ENCODE assay signal across 19 cellular contexts in the genomic region with DNA sequence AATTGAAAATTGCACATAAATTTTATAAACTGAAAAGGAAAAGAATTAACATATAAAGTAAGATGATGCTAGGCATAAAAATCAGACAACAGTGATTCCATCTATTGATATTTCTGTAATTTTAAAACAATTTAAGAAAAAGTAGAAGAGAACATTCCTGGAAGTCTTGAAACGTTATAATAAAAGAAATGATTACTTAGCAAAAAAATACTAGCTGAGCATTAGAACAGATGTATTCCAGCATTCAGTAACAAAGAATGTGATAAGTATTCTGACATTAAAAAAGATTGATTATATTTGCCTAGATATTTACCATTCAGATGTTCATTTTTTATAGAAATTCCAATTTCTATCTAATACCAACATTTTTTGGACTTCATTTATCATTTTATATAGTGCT.
DNase-seq lines count a peak whose midpoint lies in the region; ATAC-seq, FAIRE-seq and TF ChIP-seq lines count a peak whose summit lies in the region.
"Had no signal": no experiment of that assay in that cellular context is flagged by ENCODE, and none has a peak within 500 bp of the region (broad histone marks: within the 10 kb centered on the region; RNA-seq: fewer than 3 reads in every experiment).

No MANE protein-coding gene starts in this region.

- H3K14ac ChIP-seq in IMR-90 (replicated peaks; ENCODE audit: low read depth, low read length): no peak overlapping the region

- no peak overlapping the region for H3K27ac ChIP-seq in A549
- H3K27ac ChIP-seq in IMR-90 (ENCODE audit: insufficient read depth, low read length): no peak overlapping the region
- H3K27ac ChIP-seq in K562 (ENCODE audit: extremely low read depth, low read depth, low read length): no peak overlapping the region
- H3K27ac ChIP-seq: BLaER1 treated with 17β-estradiol and CSF1 and Interleukin-3, amounts not matched to agents 10 nM and 100 nM; C4-2B had no signal

- H3K27me3 ChIP-seq in IMR-90 (ENCODE audit: control insufficient read depth, insufficient read depth, low read length) (no peaks in the 10 kb centered on the region), K562 (ENCODE audit: control insufficient read depth in 2 of 2, insufficient read depth in 2 of 2, low read length in 2 of 2) (no peaks in the 10 kb centered on the region)
- H3K27me3 ChIP-seq: BLaER1 treated with 17β-estradiol and CSF1 and Interleukin-3, amounts not matched to agents 10 nM and 100 nM had no signal

- no peak overlapping the region for H4K5ac ChIP-seq in IMR-90 (ENCODE audit: low read depth, low read length)

- H3K36me3 ChIP-seq in IMR-90 (ENCODE audit: control insufficient read depth, insufficient read depth, low read length) (no peaks in the 10 kb centered on the region), K562 (ENCODE audit: control insufficient read depth, insufficient read depth, low read length) (no peaks in the 10 kb centered on the region)
- H3K36me3 ChIP-seq: BLaER1 treated with 17β-estradiol and CSF1 and Interleukin-3, amounts not matched to agents 10 nM and 100 nM had no signal

- TF ChIP-seq EP300 in A549 (IDR thresholded peaks at IDR 0.05) (no peak), K562 (IDR thresholded peaks at IDR 0.05; ENCODE audit: low read length) (no peak)

- TF ChIP-seq CTCF in A549 (IDR thresholded peaks at IDR 0.05) (no peak), IMR-90 (conservative IDR thresholded peaks at IDR 0.05; ENCODE audit: low read depth, low read length) (no peak), K562 (IDR thresholded peaks at IDR 0.05 in 2 of 3, conservative IDR thresholded peaks at IDR 0.05 in 1 of 3; ENCODE audit: insufficient read depth in 2 of 3, low read depth in 1 of 3, low read length in 3 of 3) (no peak)

- no peak overlapping the region for H2BK5ac ChIP-seq in IMR-90 (ENCODE audit: low read depth, low read length, poor library complexity, severe bottlenecking)

- CTCF ChIA-PET in A549 (lab: Yijun Ruan, JAX) (no interaction called here), IMR-90 (lab: Yijun Ruan, JAX) (no interaction called here), K562 (lab: Yijun Ruan, JAX; ENCODE audit: low intra/inter-chr PET ratio) (no interaction called here)

- H2BK20ac ChIP-seq in IMR-90 (ENCODE audit: low read depth, low read length): no peak overlapping the region

- H3K79me2 ChIP-seq in K562 (ENCODE audit: control insufficient read depth, insufficient read depth, low read length): no peaks in the 10 kb centered on the region

- H3K4me1 ChIP-seq in A549 (no peaks in the 10 kb centered on the region), IMR-90 (ENCODE audit: control insufficient read depth, insufficient read depth, low read length) (no peaks in the 10 kb centered on the region), K562 (replicated peaks in 1 of 2; ENCODE audit: control insufficient read depth in 2 of 2, insufficient read depth in 2 of 2, low read length in 2 of 2) (no peaks in the 10 kb centered on the region)
- H3K4me1 ChIP-seq: BLaER1 treated with 17β-estradiol and CSF1 and Interleukin-3, amounts not matched to agents 10 nM and 100 nM; Caco-2 had no signal

- no peak overlapping the region for H3K4me3 ChIP-seq in A549
- H3K4me3 ChIP-seq in IMR-90 (ENCODE audit: insufficient read depth, low read depth, low read length): no peak overlapping the region
- no peak overlapping the region for H3K4me3 ChIP-seq in K562
- H3K4me3 ChIP-seq: BLaER1 treated with 17β-estradiol and CSF1 and Interleukin-3, amounts not matched to agents 10 nM and 100 nM had no signal

- intact Hi-C loops in IMR-90 (cut with micrococcal nuclease) (loop anchor here (2.0 kb wide), 1 partner anchor 20 kb away; no protein-coding TSS in a partner anchor), K562 (cut with micrococcal nuclease) (no loop called here)

- H2BK120ac ChIP-seq in IMR-90 (ENCODE audit: low read depth, low read length): no peak overlapping the region

- H4K8ac ChIP-seq in IMR-90 (ENCODE audit: low read depth in 2 of 2, low read length in 2 of 2): no peak overlapping the region

- in situ Hi-C loops in IMR-90 (cut with MboI; ENCODE audit: low sequenced_read_pairs) (no loop called here), K562 (cut with MboI) (no loop called here)

- no peak overlapping the region for H2BK15ac ChIP-seq in IMR-90 (ENCODE audit: low read depth, low read length)

- H3K9ac ChIP-seq in IMR-90 (ENCODE audit: low read depth, low read length): no peak overlapping the region
- H3K9ac ChIP-seq in K562 (ENCODE audit: insufficient read depth in 1 of 2, low read depth in 2 of 2, low read length in 2 of 2): no peak overlapping the region
- H3K9ac ChIP-seq: BLaER1 treated with 17β-estradiol and CSF1 and Interleukin-3, amounts not matched to agents 10 nM and 100 nM had no signal

- POLR2A ChIA-PET in A549 (lab: Yijun Ruan, JAX) (no interaction called here), IMR-90 (lab: Charles Lee; ENCODE audit: unreplicated experiment) (no interaction called here), K562 (lab: Yijun Ruan, JAX) (no interaction called here)

- no peak overlapping the region for H2AK9ac ChIP-seq in IMR-90 (replicated peaks; ENCODE audit: low read depth, low read length, poor library complexity)

- FAIRE-seq in A549 (lab: Jason Lieb, UNC): no peak
- no peak for FAIRE-seq in K562 (lab: Jason Lieb, UNC)
- FAIRE-seq: D721Med, G401.6, GM12891, GM19239 had no signal

- H3K4ac ChIP-seq in IMR-90 (ENCODE audit: low read depth, low read length): no peak overlapping the region

- H4K20me1 ChIP-seq in IMR-90 (ENCODE audit: insufficient read depth, low read length): no peaks in the 10 kb centered on the region
- no peaks in the 10 kb centered on the region for H4K20me1 ChIP-seq in K562 (replicated peaks; ENCODE audit: control insufficient read depth, insufficient read depth, low read length)
- H4K20me1 ChIP-seq: BLaER1 treated with 17β-estradiol and CSF1 and Interleukin-3, amounts not matched to agents 10 nM and 100 nM had no signal

- H2AFZ ChIP-seq in IMR-90 (replicated peaks; ENCODE audit: low read length, poor library complexity) (no peak overlapping the region), K562 (ENCODE audit: low read depth, low read length) (no peak overlapping the region)

- WGBS in A549 (ENCODE audit: missing lambda C conversion rate): 5% methylated on average over 1 of the region's 1 CpG
- WGBS in IMR-90 (ENCODE audit: extremely low coverage in 2 of 2, insufficient read length in 1 of 2), 2 experiments: no CpG with 5 or more reads among the region's 1 CpG
- WGBS in K562 (ENCODE audit: insufficient coverage, low coverage, missing lambda C conversion rate): 6% methylated on average over 1 of the region's 1 CpG

- no peak overlapping the region for H4K91ac ChIP-seq in IMR-90 (ENCODE audit: insufficient read depth, low read depth, low read length)

- H3K9me1 ChIP-seq in IMR-90 (ENCODE audit: insufficient read depth, low read length): no peaks in the 10 kb centered on the region
- no peaks in the 10 kb centered on the region for H3K9me1 ChIP-seq in K562 (ENCODE audit: control insufficient read depth, insufficient read depth, low read length)

- H3K18ac ChIP-seq in IMR-90 (ENCODE audit: low read depth, low read length): no peak overlapping the region

- H2AK5ac ChIP-seq in IMR-90 (ENCODE audit: low read depth, low read length): no peak overlapping the region

- H3K4me2 ChIP-seq in A549 (no peak overlapping the region), IMR-90 (ENCODE audit: low read depth, low read length) (no peak overlapping the region), K562 (ENCODE audit: insufficient read depth, low read length) (no peak overlapping the region)
- H3K4me2 ChIP-seq: BLaER1 treated with 17β-estradiol and CSF1 and Interleukin-3, amounts not matched to agents 10 nM and 100 nM had no signal

- BruUV-seq in IMR-90 (replicated peaks; lab: Mats Ljungman, UMichigan): no TSS peak
- no TSS peak for BruUV-seq in K562 (replicated peaks; lab: Mats Ljungman, UMichigan)

- ATAC-seq in A549 (no peak), IMR-90 (ENCODE audit: low read depth) (no peak), K562 (no peak), HG02588 (IDR thresholded peaks at IDR 0.05; ENCODE audit: unreplicated experiment) (no peak)
- ATAC-seq: CD8-positive, alpha-beta T cell had no signal

- TF ChIP-seq RAD21 in A549 (conservative IDR thresholded peaks at IDR 0.05 in 1 of 2, IDR thresholded peaks at IDR 0.05 in 1 of 2) (no peak), IMR-90 (IDR thresholded peaks at IDR 0.05; ENCODE audit: low read length) (no peak), K562 (CRISPR knock-in tag; conservative IDR thresholded peaks at IDR 0.05 in 1 of 2, IDR thresholded peaks at IDR 0.05 in 1 of 2) (no peak)

- TF ChIP-seq POLR2A in A549 (IDR thresholded peaks at IDR 0.05; ENCODE audit: low read length): no peak
- TF ChIP-seq POLR2A in IMR-90 (IDR thresholded peaks at IDR 0.05; ENCODE audit: low read depth, low read length): no peak
- TF ChIP-seq POLR2A in K562 (conservative IDR thresholded peaks at IDR 0.05): no peak

- H3K9me3 ChIP-seq in A549 (peaks cover 5% of the 10 kb centered on the region; the same call in 2 of the 3 replicates), IMR-90 (ENCODE audit: control insufficient read depth, insufficient read depth, low read length) (no peaks in the 10 kb centered on the region), K562 (replicated peaks; ENCODE audit: control insufficient read depth, insufficient read depth, low read depth, low read length) (no peaks in the 10 kb centered on the region)
- H3K9me3 ChIP-seq: Caco-2 had no signal

- H3K56ac ChIP-seq in IMR-90 (ENCODE audit: extremely low read depth, insufficient read depth, low read length): no peak overlapping the region

- dilution Hi-C loops in IMR-90 (cut with HindIII; ENCODE audit: low sequenced_read_pairs, unreplicated experiment): no loop called here

- H3K79me1 ChIP-seq in IMR-90 (ENCODE audit: low read depth in 1 of 2, low read length in 2 of 2): no peaks in the 10 kb centered on the region

- H3K23ac ChIP-seq in IMR-90 (ENCODE audit: low read depth, low read length): no peak overlapping the region

- DNase-seq in A549 (ENCODE audit: low read depth in 1 of 2, low spot score in 1 of 2): no peak
- no peak for DNase-seq in IMR-90
- DNase-seq in K562 (ENCODE audit: extremely low read depth in 1 of 4, low spot score in 3 of 4): no peak
- no peak for DNase-seq in T1000 (lab: John Stamatoyannopoulos, UW)
- DNase-seq: 8988T; AML-193; Caco-2; Calu3; CD4-positive, alpha-beta T cell; CD8-positive, alpha-beta T cell; DMS79 treated with DMSO at 0.1 percent for 48 hours; GF-D8 had no signal

TF ChIP-seq in A549, 52 proteins besides CTCF, POLR2A, EP300 and RAD21:
- TF ChIP-seq MAFK (IDR thresholded peaks at IDR 0.05; ENCODE audit: partially characterized antibody): peak; percentile 77
- TF ChIP-seq MYC (IDR thresholded peaks at IDR 0.05; ENCODE audit: borderline replicate concordance, low read length): no peak

TF ChIP-seq in K562, 482 proteins besides CTCF, POLR2A, EP300 and RAD21 (continues in another document):
- peak; percentile 40 for TF ChIP-seq MAFG (tag; conservative IDR thresholded peaks at IDR 0.05)
- peak; percentile 78 for TF ChIP-seq ZNF316 (IDR thresholded peaks at IDR 0.05)
- peak; percentile 53; the same call in 1 of the 2 replicates for TF ChIP-seq MAFF (IDR thresholded peaks at IDR 0.05; ENCODE audit: low read length)
- peak; percentile 54; the same call in 1 of the 2 replicates for TF ChIP-seq C11orf30 (IDR thresholded peaks at IDR 0.05; ENCODE audit: low read depth)
